ENCODE assay signal across 1 cellular context in the genomic region with DNA sequence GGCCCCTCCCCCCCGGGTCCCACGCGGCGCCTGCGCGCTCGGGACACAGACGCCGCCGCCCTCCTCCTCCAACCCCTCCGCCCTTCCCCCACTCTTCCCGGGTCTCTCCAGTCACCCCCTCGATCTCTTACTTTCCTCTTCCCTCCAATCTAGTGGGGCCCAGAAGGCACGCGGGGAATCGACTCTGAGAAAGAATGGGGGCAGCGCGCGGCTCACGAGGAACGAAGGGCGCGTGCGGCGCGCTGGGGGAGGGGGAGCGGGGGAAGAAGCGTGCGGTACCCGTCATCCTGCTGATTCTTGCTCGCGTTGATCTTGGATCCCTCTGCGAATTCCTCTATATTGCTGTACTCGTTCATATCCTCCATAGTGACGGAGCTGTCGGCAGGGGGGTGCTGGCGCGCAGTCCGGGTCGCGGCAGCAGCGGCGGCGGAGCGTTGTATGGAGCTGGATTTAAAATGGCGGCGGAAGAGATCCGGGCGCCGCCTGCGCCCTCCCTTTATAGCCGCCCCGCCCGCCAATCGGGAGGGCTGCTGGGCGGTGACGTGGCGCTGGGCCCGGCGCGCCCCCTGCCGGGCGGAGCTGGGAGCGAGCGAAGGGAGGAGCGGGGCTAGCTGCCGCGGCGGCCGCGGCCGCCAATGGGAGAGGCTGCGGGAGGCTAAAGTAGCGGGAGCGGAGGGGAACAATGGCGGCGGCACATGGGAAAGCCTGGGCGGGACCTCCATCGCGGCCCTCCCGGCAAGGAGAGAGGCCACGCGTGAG.
A peak's percentile ranks its signal among the peaks of the same experiment; 100 is the strongest.
TF ChIP-seq lines count a peak whose summit lies in the region.

No MANE protein-coding gene starts in this region.

TF ChIP-seq in HepG2, 621 proteins besides CTCF, POLR2A, EP300 and RAD21 (continued from another document and continues in another):
- TF ChIP-seq DNMT1 (CRISPR knock-in tag; IDR thresholded peaks at IDR 0.05), result no peak
- no peak for TF ChIP-seq ZNF720 (CRISPR knock-in tag; IDR thresholded peaks at IDR 0.05)
- no peak for TF ChIP-seq ZNF451 (CRISPR knock-in tag; IDR thresholded peaks at IDR 0.05)
- no peak for TF ChIP-seq NR2F6 (IDR thresholded peaks at IDR 0.05)
- TF ChIP-seq NR2F6 (CRISPR knock-in tag; IDR thresholded peaks at IDR 0.05), result no peak
- TF ChIP-seq ZNF33B (CRISPR knock-in tag; IDR thresholded peaks at IDR 0.05), result no peak
- TF ChIP-seq, protein P1, sequence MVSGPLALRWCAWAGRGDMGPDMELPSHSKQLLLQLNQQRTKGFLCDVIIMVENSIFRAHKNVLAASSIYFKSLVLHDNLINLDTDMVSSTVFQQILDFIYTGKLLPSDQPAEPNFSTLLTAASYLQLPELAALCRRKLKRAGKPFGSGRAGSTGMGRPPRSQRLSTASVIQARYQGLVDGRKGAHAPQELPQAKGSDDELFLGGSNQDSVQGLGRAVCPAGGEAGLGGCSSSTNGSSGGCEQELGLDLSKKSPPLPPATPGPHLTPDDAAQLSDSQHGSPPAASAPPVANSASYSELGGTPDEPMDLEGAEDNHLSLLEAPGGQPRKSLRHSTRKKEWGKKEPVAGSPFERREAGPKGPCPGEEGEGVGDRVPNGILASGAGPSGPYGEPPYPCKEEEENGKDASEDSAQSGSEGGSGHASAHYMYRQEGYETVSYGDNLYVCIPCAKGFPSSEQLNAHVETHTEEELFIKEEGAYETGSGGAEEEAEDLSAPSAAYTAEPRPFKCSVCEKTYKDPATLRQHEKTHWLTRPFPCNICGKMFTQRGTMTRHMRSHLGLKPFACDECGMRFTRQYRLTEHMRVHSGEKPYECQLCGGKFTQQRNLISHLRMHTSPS (CRISPR knock-in tag; IDR thresholded peaks at IDR 0.05; ENCODE audit: low read depth), result no peak
- TF ChIP-seq, protein P2, sequence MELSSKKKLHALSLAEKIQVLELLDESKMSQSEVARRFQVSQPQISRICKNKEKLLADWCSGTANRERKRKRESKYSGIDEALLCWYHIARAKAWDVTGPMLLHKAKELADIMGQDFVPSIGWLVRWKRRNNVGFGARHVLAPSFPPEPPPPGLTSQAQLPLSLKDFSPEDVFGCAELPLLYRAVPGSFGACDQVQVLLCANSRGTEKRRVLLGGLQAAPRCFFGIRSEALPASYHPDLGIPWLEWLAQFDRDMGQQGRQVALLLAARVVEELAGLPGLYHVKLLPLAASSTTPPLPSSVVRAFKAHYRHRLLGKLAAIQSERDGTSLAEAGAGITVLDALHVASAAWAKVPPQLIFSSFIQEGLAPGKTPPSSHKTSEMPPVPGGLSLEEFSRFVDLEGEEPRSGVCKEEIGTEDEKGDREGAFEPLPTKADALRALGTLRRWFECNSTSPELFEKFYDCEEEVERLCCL (CRISPR knock-in tag; IDR thresholded peaks at IDR 0.05; ENCODE audit: borderline replicate concordance), result no peak
- TF ChIP-seq ZNF234 (CRISPR knock-in tag; conservative IDR thresholded peaks at IDR 0.05), result no peak; the same call in 1 of the 2 replicates
- TF ChIP-seq, protein P3, sequence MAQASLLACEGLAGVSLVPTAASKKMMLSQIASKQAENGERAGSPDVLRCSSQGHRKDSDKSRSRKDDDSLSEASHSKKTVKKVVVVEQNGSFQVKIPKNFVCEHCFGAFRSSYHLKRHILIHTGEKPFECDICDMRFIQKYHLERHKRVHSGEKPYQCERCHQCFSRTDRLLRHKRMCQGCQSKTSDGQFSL (CRISPR knock-in tag; IDR thresholded peaks at IDR 0.05), result no peak
- TF ChIP-seq, protein P4, sequence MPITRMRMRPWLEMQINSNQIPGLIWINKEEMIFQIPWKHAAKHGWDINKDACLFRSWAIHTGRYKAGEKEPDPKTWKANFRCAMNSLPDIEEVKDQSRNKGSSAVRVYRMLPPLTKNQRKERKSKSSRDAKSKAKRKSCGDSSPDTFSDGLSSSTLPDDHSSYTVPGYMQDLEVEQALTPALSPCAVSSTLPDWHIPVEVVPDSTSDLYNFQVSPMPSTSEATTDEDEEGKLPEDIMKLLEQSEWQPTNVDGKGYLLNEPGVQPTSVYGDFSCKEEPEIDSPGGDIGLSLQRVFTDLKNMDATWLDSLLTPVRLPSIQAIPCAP (CRISPR knock-in tag; IDR thresholded peaks at IDR 0.05; ENCODE audit: low read depth), result no peak
- TF ChIP-seq ETV5 (CRISPR knock-in tag; IDR thresholded peaks at IDR 0.05; ENCODE audit: borderline replicate concordance), result peak; percentile 35; the same call in 1 of the 2 replicates
- TF ChIP-seq, protein P5, sequence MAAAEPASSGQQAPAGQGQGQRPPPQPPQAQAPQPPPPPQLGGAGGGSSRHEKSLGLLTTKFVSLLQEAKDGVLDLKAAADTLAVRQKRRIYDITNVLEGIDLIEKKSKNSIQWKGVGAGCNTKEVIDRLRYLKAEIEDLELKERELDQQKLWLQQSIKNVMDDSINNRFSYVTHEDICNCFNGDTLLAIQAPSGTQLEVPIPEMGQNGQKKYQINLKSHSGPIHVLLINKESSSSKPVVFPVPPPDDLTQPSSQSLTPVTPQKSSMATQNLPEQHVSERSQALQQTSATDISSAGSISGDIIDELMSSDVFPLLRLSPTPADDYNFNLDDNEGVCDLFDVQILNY (CRISPR knock-in tag; conservative IDR thresholded peaks at IDR 0.05), result no peak
- TF ChIP-seq, protein P6, sequence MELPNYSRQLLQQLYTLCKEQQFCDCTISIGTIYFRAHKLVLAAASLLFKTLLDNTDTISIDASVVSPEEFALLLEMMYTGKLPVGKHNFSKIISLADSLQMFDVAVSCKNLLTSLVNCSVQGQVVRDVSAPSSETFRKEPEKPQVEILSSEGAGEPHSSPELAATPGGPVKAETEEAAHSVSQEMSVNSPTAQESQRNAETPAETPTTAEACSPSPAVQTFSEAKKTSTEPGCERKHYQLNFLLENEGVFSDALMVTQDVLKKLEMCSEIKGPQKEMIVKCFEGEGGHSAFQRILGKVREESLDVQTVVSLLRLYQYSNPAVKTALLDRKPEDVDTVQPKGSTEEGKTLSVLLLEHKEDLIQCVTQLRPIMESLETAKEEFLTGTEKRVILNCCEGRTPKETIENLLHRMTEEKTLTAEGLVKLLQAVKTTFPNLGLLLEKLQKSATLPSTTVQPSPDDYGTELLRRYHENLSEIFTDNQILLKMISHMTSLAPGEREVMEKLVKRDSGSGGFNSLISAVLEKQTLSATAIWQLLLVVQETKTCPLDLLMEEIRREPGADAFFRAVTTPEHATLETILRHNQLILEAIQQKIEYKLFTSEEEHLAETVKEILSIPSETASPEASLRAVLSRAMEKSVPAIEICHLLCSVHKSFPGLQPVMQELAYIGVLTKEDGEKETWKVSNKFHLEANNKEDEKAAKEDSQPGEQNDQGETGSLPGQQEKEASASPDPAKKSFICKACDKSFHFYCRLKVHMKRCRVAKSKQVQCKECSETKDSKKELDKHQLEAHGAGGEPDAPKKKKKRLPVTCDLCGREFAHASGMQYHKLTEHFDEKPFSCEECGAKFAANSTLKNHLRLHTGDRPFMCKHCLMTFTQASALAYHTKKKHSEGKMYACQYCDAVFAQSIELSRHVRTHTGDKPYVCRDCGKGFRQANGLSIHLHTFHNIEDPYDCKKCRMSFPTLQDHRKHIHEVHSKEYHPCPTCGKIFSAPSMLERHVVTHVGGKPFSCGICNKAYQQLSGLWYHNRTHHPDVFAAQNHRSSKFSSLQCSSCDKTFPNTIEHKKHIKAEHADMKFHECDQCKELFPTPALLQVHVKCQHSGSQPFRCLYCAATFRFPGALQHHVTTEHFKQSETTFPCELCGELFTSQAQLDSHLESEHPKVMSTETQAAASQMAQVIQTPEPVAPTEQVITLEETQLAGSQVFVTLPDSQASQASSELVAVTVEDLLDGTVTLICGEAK (IDR thresholded peaks at IDR 0.05), result no peak
- TF ChIP-seq, protein P6 (CRISPR knock-in tag; IDR thresholded peaks at IDR 0.05), result no peak
- no peak for TF ChIP-seq NCOA5 (CRISPR knock-in tag; IDR thresholded peaks at IDR 0.05)
- peak; percentile 54; the same call in 1 of the 2 replicates for TF ChIP-seq ZNF773 (CRISPR knock-in tag; IDR thresholded peaks at IDR 0.05; ENCODE audit: borderline replicate concordance)
- no peak for TF ChIP-seq SRF (IDR thresholded peaks at IDR 0.05; ENCODE audit: low read depth, low read length)
- TF ChIP-seq, protein P7, sequence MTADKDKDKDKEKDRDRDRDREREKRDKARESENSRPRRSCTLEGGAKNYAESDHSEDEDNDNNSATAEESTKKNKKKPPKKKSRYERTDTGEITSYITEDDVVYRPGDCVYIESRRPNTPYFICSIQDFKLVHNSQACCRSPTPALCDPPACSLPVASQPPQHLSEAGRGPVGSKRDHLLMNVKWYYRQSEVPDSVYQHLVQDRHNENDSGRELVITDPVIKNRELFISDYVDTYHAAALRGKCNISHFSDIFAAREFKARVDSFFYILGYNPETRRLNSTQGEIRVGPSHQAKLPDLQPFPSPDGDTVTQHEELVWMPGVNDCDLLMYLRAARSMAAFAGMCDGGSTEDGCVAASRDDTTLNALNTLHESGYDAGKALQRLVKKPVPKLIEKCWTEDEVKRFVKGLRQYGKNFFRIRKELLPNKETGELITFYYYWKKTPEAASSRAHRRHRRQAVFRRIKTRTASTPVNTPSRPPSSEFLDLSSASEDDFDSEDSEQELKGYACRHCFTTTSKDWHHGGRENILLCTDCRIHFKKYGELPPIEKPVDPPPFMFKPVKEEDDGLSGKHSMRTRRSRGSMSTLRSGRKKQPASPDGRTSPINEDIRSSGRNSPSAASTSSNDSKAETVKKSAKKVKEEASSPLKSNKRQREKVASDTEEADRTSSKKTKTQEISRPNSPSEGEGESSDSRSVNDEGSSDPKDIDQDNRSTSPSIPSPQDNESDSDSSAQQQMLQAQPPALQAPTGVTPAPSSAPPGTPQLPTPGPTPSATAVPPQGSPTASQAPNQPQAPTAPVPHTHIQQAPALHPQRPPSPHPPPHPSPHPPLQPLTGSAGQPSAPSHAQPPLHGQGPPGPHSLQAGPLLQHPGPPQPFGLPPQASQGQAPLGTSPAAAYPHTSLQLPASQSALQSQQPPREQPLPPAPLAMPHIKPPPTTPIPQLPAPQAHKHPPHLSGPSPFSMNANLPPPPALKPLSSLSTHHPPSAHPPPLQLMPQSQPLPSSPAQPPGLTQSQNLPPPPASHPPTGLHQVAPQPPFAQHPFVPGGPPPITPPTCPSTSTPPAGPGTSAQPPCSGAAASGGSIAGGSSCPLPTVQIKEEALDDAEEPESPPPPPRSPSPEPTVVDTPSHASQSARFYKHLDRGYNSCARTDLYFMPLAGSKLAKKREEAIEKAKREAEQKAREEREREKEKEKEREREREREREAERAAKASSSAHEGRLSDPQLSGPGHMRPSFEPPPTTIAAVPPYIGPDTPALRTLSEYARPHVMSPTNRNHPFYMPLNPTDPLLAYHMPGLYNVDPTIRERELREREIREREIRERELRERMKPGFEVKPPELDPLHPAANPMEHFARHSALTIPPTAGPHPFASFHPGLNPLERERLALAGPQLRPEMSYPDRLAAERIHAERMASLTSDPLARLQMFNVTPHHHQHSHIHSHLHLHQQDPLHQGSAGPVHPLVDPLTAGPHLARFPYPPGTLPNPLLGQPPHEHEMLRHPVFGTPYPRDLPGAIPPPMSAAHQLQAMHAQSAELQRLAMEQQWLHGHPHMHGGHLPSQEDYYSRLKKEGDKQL (CRISPR knock-in tag; IDR thresholded peaks at IDR 0.05; ENCODE audit: low read depth), result no peak
- TF ChIP-seq, protein P8, sequence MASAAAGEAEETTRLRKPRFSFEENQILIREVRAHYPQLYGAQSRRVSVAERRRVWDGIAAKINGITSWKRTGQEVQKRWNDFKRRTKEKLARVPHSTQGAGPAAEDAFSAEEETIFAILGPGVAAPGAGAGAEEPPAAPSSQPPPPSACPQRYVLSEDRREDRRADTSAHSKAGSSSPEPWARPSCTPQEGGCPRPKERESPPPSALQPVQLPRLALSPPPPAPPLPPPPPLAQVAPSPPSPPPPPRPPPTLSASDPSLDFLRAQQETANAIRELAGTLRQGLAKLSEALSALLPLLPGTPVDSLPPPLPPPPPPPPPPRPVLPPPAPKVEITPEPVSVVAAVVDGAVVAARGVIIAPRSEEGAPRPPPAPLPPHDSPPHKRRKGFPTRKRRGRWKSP (CRISPR knock-in tag; IDR thresholded peaks at IDR 0.05), result no peak
- peak; percentile 93 for TF ChIP-seq YY1 (IDR thresholded peaks at IDR 0.05; ENCODE audit: insufficient read depth, insufficient replicate concordance, low read depth, low read length)
- peak; percentile 51; the same call in 1 of the 2 replicates for TF ChIP-seq ZNF589 (CRISPR knock-in tag; conservative IDR thresholded peaks at IDR 0.05)
- no peak for TF ChIP-seq SRSF9 (IDR thresholded peaks at IDR 0.05; ENCODE audit: borderline replicate concordance, insufficient read depth, low read depth, low read length, poor library complexity, severe bottlenecking)
- TF ChIP-seq HCFC1 (IDR thresholded peaks at IDR 0.05; ENCODE audit: low read depth, low read length), result no peak; the same call in 1 of the 2 replicates
- TF ChIP-seq ZSCAN21 (CRISPR knock-in tag; IDR thresholded peaks at IDR 0.05; ENCODE audit: borderline replicate concordance), result peak; percentile 63; the same call in 1 of the 2 replicates
- peak; percentile 25; the same call in 1 of the 2 replicates for TF ChIP-seq BHLHE40 (IDR thresholded peaks at IDR 0.05; ENCODE audit: low read length)
- no peak for TF ChIP-seq SP5 (CRISPR knock-in tag; IDR thresholded peaks at IDR 0.05; ENCODE audit: borderline replicate concordance, low read depth)
- no peak for TF ChIP-seq FIP1L1 (IDR thresholded peaks at IDR 0.05; ENCODE audit: borderline replicate concordance, insufficient read depth, low read depth, low read length)
